ENCODE assay signal across 29 cellular contexts in genomic region chr12:65019696-65020095, GRCh38.
"Had no signal": no experiment of that assay in that cellular context is flagged by ENCODE, and none has a peak within 500 bp of the region (broad histone marks: within the 10 kb centered on the region; RNA-seq: fewer than 3 reads in every experiment).

No MANE protein-coding gene starts in this region.

- H3K36me3 Mint-ChIP-seq: activated CD8-positive, alpha-beta memory T cell treated with anti-CD3 and anti-CD28 coated beads, Interleukin-2, amount 10 ng/mL, durations not matched to agents 7 days and 5 days; activated naive CD4-positive, alpha-beta T cell treated with anti-CD3 and anti-CD28 coated beads, Interleukin-2, amount 50 U/mL, for 24 hours; T-cell had no signal

- ATAC-seq: activated CD8-positive, alpha-beta memory T cell treated with anti-CD3 and anti-CD28 coated beads, Interleukin-2, amount 10 ng/mL, durations not matched to agents 7 days and 5 days; T-cell had no signal

- FAIRE-seq: TTC549 had no signal

- H3K27me3 Mint-ChIP-seq: activated CD4-positive, alpha-beta T cell treated with anti-CD3 and anti-CD28 coated beads, Interleukin-2, amount 10 ng/mL, durations not matched to agents 24 days and 14 days had no signal

- H3K9me3 Mint-ChIP-seq: activated B cell treated with CpG ODN at 0.5 μM for 24 hours; activated CD4-positive, alpha-beta T cell treated with anti-CD3 and anti-CD28 coated beads, Interleukin-2, amount 10 ng/mL, durations not matched to agents 24 days and 14 days; activated naive CD4-positive, alpha-beta T cell treated with anti-CD3 and anti-CD28 coated beads, Interleukin-2, amount 50 U/mL, for 24 hours; activated T-cell treated with anti-CD3 and anti-CD28 coated beads, Interleukin-2, amount 50 U/mL, for 24 hours; activated T-helper 1 cell treated with anti-CD3 and anti-CD28 coated beads, Interleukin-12 subunit alpha, Interleukin-12 subunit beta, Interleukin-2, Interleukin-4 antibody, amounts not matched to agents 30 ng/mL and 10 ng/mL and 1 ng/mL, durations not matched to agents 14 hours and 24 hours and 36 hours had no signal

- DNase-seq: activated B cell treated with CpG ODN at 0.5 μM for 24 hours; activated CD4-positive, alpha-beta T cell treated with anti-CD3 and anti-CD28 coated beads for 1 hour; activated CD4-positive, alpha-beta T cell treated with anti-CD3 and anti-CD28 coated beads, Interleukin-2, amount 10 ng/mL, durations not matched to agents 24 days and 14 days; activated CD4-positive, alpha-beta T cell treated with anti-CD3 and anti-CD28 coated beads, Interleukin-2, amount 50 U/mL, for 48 hours; activated CD8-positive, alpha-beta memory T cell treated with anti-CD3 and anti-CD28 coated beads, Interleukin-2, amount 10 ng/mL, durations not matched to agents 7 days and 5 days; activated effector memory CD4-positive, alpha-beta T cell treated with Interleukin-2 at 50 U/mL for 16 hours; activated naive CD4-positive, alpha-beta T cell; activated T-cell treated with anti-CD3 and anti-CD28 coated beads, Interleukin-2, amount 50 U/mL, for 24 hours; aorta; MG63; MV-4-11; NCI-H1092 treated with DMSO at 0.1 percent for 48 hours; NCI-H1417 treated with DMSO at 0.1 percent for 48 hours; NCI-H1694 treated with DMSO at 0.1 percent for 48 hours; NCI-H2081 treated with DMSO at 0.1 percent for 48 hours; NCI-H345; NCI-H510A; NCI-H774; PC-9; SIG-M5; T-cell; T-helper 2 cell; T1000 had no signal

- H3K4me1 Mint-ChIP-seq: activated B cell treated with CpG ODN at 0.5 μM for 24 hours; activated CD4-positive, alpha-beta T cell treated with anti-CD3 and anti-CD28 coated beads, Interleukin-2, amount 10 ng/mL, durations not matched to agents 24 days and 14 days; activated CD8-positive, alpha-beta memory T cell treated with anti-CD3 and anti-CD28 coated beads, Interleukin-2, amount 10 ng/mL, durations not matched to agents 7 days and 5 days; activated naive CD4-positive, alpha-beta T cell treated with anti-CD3 and anti-CD28 coated beads, Interleukin-2, amount 50 U/mL, for 24 hours; T-cell had no signal

- H3K4me2 ChIP-seq: KMS-11, PC-9 had no signal

- H3K4me3 Mint-ChIP-seq: activated B cell treated with CpG ODN at 0.5 μM for 24 hours; activated CD4-positive, alpha-beta T cell treated with anti-CD3 and anti-CD28 coated beads, Interleukin-2, amount 10 ng/mL, durations not matched to agents 24 days and 14 days; activated CD8-positive, alpha-beta memory T cell treated with anti-CD3 and anti-CD28 coated beads, Interleukin-2, amount 10 ng/mL, durations not matched to agents 7 days and 5 days; activated naive CD4-positive, alpha-beta T cell treated with anti-CD3 and anti-CD28 coated beads, Interleukin-2, amount 50 U/mL, for 24 hours; activated T-cell treated with anti-CD3 and anti-CD28 coated beads, Interleukin-2, amount 50 U/mL, for 24 hours; activated T-helper 1 cell treated with anti-CD3 and anti-CD28 coated beads, Interleukin-12 subunit alpha, Interleukin-12 subunit beta, Interleukin-2, Interleukin-4 antibody, amounts not matched to agents 30 ng/mL and 10 ng/mL and 1 ng/mL, durations not matched to agents 14 hours and 24 hours and 36 hours; T-cell had no signal

- H3K4me1 ChIP-seq: breast epithelium had no signal

- H3K36me3 ChIP-seq: breast epithelium, MG63 had no signal

- H3K27ac Mint-ChIP-seq: activated B cell treated with CpG ODN at 0.5 μM for 24 hours; activated CD4-positive, alpha-beta T cell treated with anti-CD3 and anti-CD28 coated beads, Interleukin-2, amount 10 ng/mL, durations not matched to agents 24 days and 14 days; activated CD8-positive, alpha-beta memory T cell treated with anti-CD3 and anti-CD28 coated beads, Interleukin-2, amount 10 ng/mL, durations not matched to agents 7 days and 5 days; activated naive CD4-positive, alpha-beta T cell treated with anti-CD3 and anti-CD28 coated beads, Interleukin-2, amount 50 U/mL, for 24 hours; activated T-cell treated with anti-CD3 and anti-CD28 coated beads, Interleukin-2, amount 50 U/mL, for 24 hours; activated T-helper 1 cell treated with anti-CD3 and anti-CD28 coated beads, Interleukin-12 subunit alpha, Interleukin-12 subunit beta, Interleukin-2, Interleukin-4 antibody, amounts not matched to agents 30 ng/mL and 10 ng/mL and 1 ng/mL, durations not matched to agents 14 hours and 24 hours and 36 hours; T-cell had no signal

- H3K27ac ChIP-seq: breast epithelium, KMS-11, PC-9, SK-N-MC had no signal

- H3K9me3 ChIP-seq: breast epithelium, MG63 had no signal

- H3K27me3 ChIP-seq: breast epithelium had no signal

- H3K4me3 ChIP-seq: breast epithelium, MG63, PC-9, SK-N-MC had no signal
